8 cellular contexts compared by ENCODE assay signal in genomic region chr3:129413687-129414506, GRCh38. TPM values are rescaled to one million over a fixed set of nuclear protein-coding genes. Genes with fewer than 3 reads are reported as not detected.
A peak's percentile ranks its signal among the peaks of the same experiment; 100 is the strongest.
DNase-seq lines count a peak whose midpoint lies in the region; ATAC-seq and TF ChIP-seq lines count a peak whose summit lies in the region.

No MANE protein-coding gene starts in this region.

- peak overlapping the region; percentile 24 for H3K27ac ChIP-seq in lower lobe of right lung
- H3K27ac ChIP-seq in gastrocnemius medialis = no peak overlapping the region

- H3K27ac Mint-ChIP-seq in activated B cell treated with CpG ODN at 0.5 μM for 24 hours = peak overlapping the region; percentile 44
- no peak overlapping the region for H3K27ac Mint-ChIP-seq in activated naive CD8-positive, alpha-beta T cell treated with anti-CD3 and anti-CD28 coated beads for 36 hours

- H3K4me3 ChIP-seq in lower lobe of right lung = no peak overlapping the region
- no peak overlapping the region for H3K4me3 ChIP-seq in gastrocnemius medialis

- no peaks in the 10 kb centered on the region for H3K27me3 Mint-ChIP-seq in activated B cell treated with CpG ODN at 0.5 μM for 24 hours
- no peaks in the 10 kb centered on the region for H3K27me3 Mint-ChIP-seq in activated naive CD8-positive, alpha-beta T cell treated with anti-CD3 and anti-CD28 coated beads for 36 hours

- H3K36me3 ChIP-seq in lower lobe of right lung = no peaks in the 10 kb centered on the region
- no peaks in the 10 kb centered on the region for H3K36me3 ChIP-seq in gastrocnemius medialis

- intact Hi-C loops in activated B cell treated with CpG ODN at 0.5 μM for 24 hours (cut with micrococcal nuclease) = no loop called here
- intact Hi-C loops in lower lobe of right lung (cut with DNase I) = no loop called here
- intact Hi-C loops in gastrocnemius medialis (cut with DNase I; ENCODE audit: low total_unique reads) = no loop called here

- no peaks in the 10 kb centered on the region for H3K9me3 ChIP-seq in lower lobe of right lung
- H3K9me3 ChIP-seq in gastrocnemius medialis = no peaks in the 10 kb centered on the region

- TF ChIP-seq POLR2A in GM18505 (IDR thresholded peaks at IDR 0.05; ENCODE audit: borderline replicate concordance, extremely low read depth, insufficient read depth, insufficient read length) (no peak), gastrocnemius medialis (IDR thresholded peaks at IDR 0.05) (no peak)

- CTCF ChIA-PET in activated B cell treated with CpG ODN at 0.5 μM for 24 hours (lab: Charles Lee) = no interaction called here

- peaks cover 16% of the 10 kb centered on the region for H3K4me1 Mint-ChIP-seq in activated B cell treated with CpG ODN at 0.5 μM for 24 hours
- no peaks in the 10 kb centered on the region for H3K4me1 Mint-ChIP-seq in activated naive CD8-positive, alpha-beta T cell treated with anti-CD3 and anti-CD28 coated beads for 36 hours

- in situ Hi-C loops in gastrocnemius medialis (cut with MboI; ENCODE audit: low sequenced_read_pairs in 4 of 4) = no loop called here

- DNase-seq in activated B cell treated with CpG ODN at 0.5 μM for 24 hours = no peak
- no peak for DNase-seq in lower lobe of right lung
- no peak for DNase-seq in gastrocnemius medialis
- no peak for DNase-seq in activated naive CD8-positive, alpha-beta T cell treated with anti-CD3 and anti-CD28 coated beads for 36 hours
- no peak for DNase-seq in stimulated activated CD4-positive, alpha-beta T cell treated with anti-CD3 and anti-CD28 coated beads, Interleukin-2, amount 100 ng/mL, for 48 hours
- DNase-seq in Ammon's horn (ENCODE audit: low spot score) = no peak

- no peaks in the 10 kb centered on the region for H3K27me3 ChIP-seq in lower lobe of right lung (ENCODE audit: low read depth)
- H3K27me3 ChIP-seq in gastrocnemius medialis = no peaks in the 10 kb centered on the region

- H3K4me3 Mint-ChIP-seq in activated B cell treated with CpG ODN at 0.5 μM for 24 hours = no peak overlapping the region
- H3K4me3 Mint-ChIP-seq in activated naive CD8-positive, alpha-beta T cell treated with anti-CD3 and anti-CD28 coated beads for 36 hours = no peak overlapping the region

- TF ChIP-seq CTCF in activated B cell treated with CpG ODN at 0.5 μM for 24 hours (IDR thresholded peaks at IDR 0.05) (no peak), lower lobe of right lung (IDR thresholded peaks at IDR 0.05) (no peak), gastrocnemius medialis (IDR thresholded peaks at IDR 0.05 in 4 of 5, conservative IDR thresholded peaks at IDR 0.05 in 1 of 5) (no peak)

- ATAC-seq in GM18505 (IDR thresholded peaks at IDR 0.05; ENCODE audit: unreplicated experiment) (peak; percentile 81), HG02870 (IDR thresholded peaks at IDR 0.05; ENCODE audit: unreplicated experiment) (peak; percentile 84), activated B cell treated with CpG ODN at 0.5 μM for 24 hours (ENCODE audit: low read depth) (peak; percentile 75), lower lobe of right lung (peak in 1 of 2 donors; percentile 29), gastrocnemius medialis (no peak)

- no peaks in the 10 kb centered on the region for H3K36me3 Mint-ChIP-seq in activated B cell treated with CpG ODN at 0.5 μM for 24 hours (ENCODE audit: low read depth)
- no peaks in the 10 kb centered on the region for H3K36me3 Mint-ChIP-seq in activated naive CD8-positive, alpha-beta T cell treated with anti-CD3 and anti-CD28 coated beads for 36 hours

- H3K4me1 ChIP-seq in lower lobe of right lung = peaks cover 17% of the 10 kb centered on the region
- no peaks in the 10 kb centered on the region for H3K4me1 ChIP-seq in gastrocnemius medialis

- POLR2A ChIA-PET in activated B cell treated with CpG ODN at 0.5 μM for 24 hours (lab: Charles Lee) = interaction anchor here (0.6 to 2.0 kb wide), 4 partner anchors 10 to 131 kb away, joined by 3 to 8 read pairs (median 4); partner anchors contain the start of genes EFCAB12, IFT122 and MBD4

- no peaks in the 10 kb centered on the region for H3K9me3 Mint-ChIP-seq in activated B cell treated with CpG ODN at 0.5 μM for 24 hours
- H3K9me3 Mint-ChIP-seq in activated naive CD8-positive, alpha-beta T cell treated with anti-CD3 and anti-CD28 coated beads for 36 hours = no peaks in the 10 kb centered on the region

RNA-seq across cellular contexts. Expression of gene EFCAB12, which starts 14.5 kb away (rescaled TPM):
- 1.8 and 2.1 TPM in 2 replicates for total RNA-seq in activated B cell treated with CpG ODN at 0.5 μM for 24 hours
- 4.8 TPM for total RNA-seq in lower lobe of right lung
- not detected for total RNA-seq in gastrocnemius medialis
- total RNA-seq in activated naive CD8-positive, alpha-beta T cell treated with anti-CD3 and anti-CD28 coated beads for 36 hours = under 1 TPM; 0.24 to 0.39 TPM

RNA-seq across cellular contexts. Expression of gene MBD4, which starts 25.9 kb away (rescaled TPM):
- total RNA-seq in activated B cell treated with CpG ODN at 0.5 μM for 24 hours (86.3 and 98.7 TPM in 2 replicates), lower lobe of right lung (38.8 TPM), gastrocnemius medialis (10 to 100 TPM; 15.4 to 18.1 (median 16.4) TPM)
- total RNA-seq in activated naive CD8-positive, alpha-beta T cell treated with anti-CD3 and anti-CD28 coated beads for 36 hours = 10 to 100 TPM; 48.2 to 51.1 TPM

RNA-seq across cellular contexts. Expression of gene IFT122, which starts 26.1 kb away (rescaled TPM):
- total RNA-seq in activated B cell treated with CpG ODN at 0.5 μM for 24 hours = 18.7 and 19.2 TPM in 2 replicates
- total RNA-seq in lower lobe of right lung = 29.9 TPM
- 10 to 100 TPM in 1 of 4 donors, 1 to 10 TPM in 3; 4.6 to 16.4 (median 5.9) TPM for total RNA-seq in gastrocnemius medialis
- 10 to 100 TPM; 14.9 to 15.6 TPM for total RNA-seq in activated naive CD8-positive, alpha-beta T cell treated with anti-CD3 and anti-CD28 coated beads for 36 hours

Comparison
In these comparisons a context has a peak if more than half of its experiments do, and no peak if none do; other contexts are left out.
1. ATAC-seq: peak in GM18505 (single experiment), HG02870 (single experiment) and activated B cell treated with CpG ODN at 0.5 μM for 24 hours (single experiment); none in gastrocnemius medialis (0 of 2).